In genomic region chr17:51085150-51085805, GRCh38 we compare ENCODE assay signal across 2 cellular contexts.
A peak's percentile ranks its signal among the peaks of the same experiment; 100 is the strongest.
TF ChIP-seq lines count a peak whose summit lies in the region.

No MANE protein-coding gene starts in this region.

TF ChIP-seq in A549, 52 proteins besides CTCF, POLR2A, EP300 and RAD21:
- TF ChIP-seq RCOR1 (IDR thresholded peaks at IDR 0.05; ENCODE audit: low read depth, low read length) (no peak), HDAC2 (IDR thresholded peaks at IDR 0.05) (no peak), HOXB5 (CRISPR knock-in tag; IDR thresholded peaks at IDR 0.05) (no peak), TFCP2L1 (CRISPR knock-in tag; IDR thresholded peaks at IDR 0.05) (no peak), SREBF2 (IDR thresholded peaks at IDR 0.05) (no peak), RARB (CRISPR knock-in tag; IDR thresholded peaks at IDR 0.05) (no peak), JUNB (IDR thresholded peaks at IDR 0.05) (peak; percentile 25; the same call in 1 of the 2 replicates), KDM5A (IDR thresholded peaks at IDR 0.05) (no peak), CEBPB (IDR thresholded peaks at IDR 0.05) (0 out of 4 replicates have a peak, but pooled peaks of 1 of the 2 experiments have one; percentile 10), SMC3 (IDR thresholded peaks at IDR 0.05) (no peak), TP53 (CRISPR knock-in tag; IDR thresholded peaks at IDR 0.05) (no peak), FOXS1 (CRISPR knock-in tag; IDR thresholded peaks at IDR 0.05) (no peak), GATA3 (IDR thresholded peaks at IDR 0.05; ENCODE audit: borderline replicate concordance) (peak; percentile 64; the same call in 1 of the 2 replicates), HMGXB4 (CRISPR knock-in tag; IDR thresholded peaks at IDR 0.05; ENCODE audit: borderline replicate concordance) (no peak), ZNF302 (CRISPR knock-in tag; IDR thresholded peaks at IDR 0.05) (no peak), HEYL (CRISPR knock-in tag; IDR thresholded peaks at IDR 0.05) (no peak), FOSL2 (IDR thresholded peaks at IDR 0.05) (peak; percentile 12; the same call in 1 of the 2 replicates), FOSL2 (CRISPR knock-in tag; IDR thresholded peaks at IDR 0.05) (no peak; the same call in 1 of the 2 replicates), HES2 (IDR thresholded peaks at IDR 0.05) (no peak), ELK1 (IDR thresholded peaks at IDR 0.05; ENCODE audit: low read depth, low read length) (no peak)

TF ChIP-seq in IMR-90, 13 proteins besides CTCF, POLR2A, EP300 and RAD21:
- TF ChIP-seq MAFK (IDR thresholded peaks at IDR 0.05; ENCODE audit: low read depth, low read length) (no peak), CEBPB (IDR thresholded peaks at IDR 0.05; ENCODE audit: low read depth, low read length) (0 out of 2 replicates have a peak, but pooled peaks have one; percentile 11)
